ENCODE assay signal across 1 cellular context in genomic region chr22:47019012-47019790, GRCh38.
TF ChIP-seq lines count a peak whose summit lies in the region.

No MANE protein-coding gene starts in this region.

TF ChIP-seq in GM23338, 12 proteins besides CTCF, POLR2A, EP300 and RAD21 (continued from another document):
- no peak for TF ChIP-seq ZNF462 (CRISPR knock-in tag; IDR thresholded peaks at IDR 0.05)
- no peak for TF ChIP-seq ZNF331 (CRISPR knock-in tag; IDR thresholded peaks at IDR 0.05; ENCODE audit: low read depth)
- no peak for TF ChIP-seq NANOG (IDR thresholded peaks at IDR 0.05; ENCODE audit: borderline replicate concordance)
- no peak for TF ChIP-seq JUNB (IDR thresholded peaks at IDR 0.05; ENCODE audit: unreplicated experiment)
- no peak for TF ChIP-seq STAT1 (IDR thresholded peaks at IDR 0.05; ENCODE audit: unreplicated experiment)
TF ChIP-seq in GM23338: peak in this region for 0.
